ENCODE assay signal across 15 cellular contexts in genomic region chr1:41582004-41582325, GRCh38.
DNase-seq lines count a peak whose midpoint lies in the region; ATAC-seq and TF ChIP-seq lines count a peak whose summit lies in the region.
"Had no signal": no experiment of that assay in that cellular context is flagged by ENCODE, and none has a peak within 500 bp of the region (broad histone marks: within the 10 kb centered on the region; RNA-seq: fewer than 3 reads in every experiment).

No MANE protein-coding gene starts in this region.

- H3K18ac ChIP-seq in neuronal stem cell (ENCODE audit: low read length): no peak overlapping the region

- intact Hi-C loops in vagina (cut with DNase I): no loop called here
- intact Hi-C loops in uterus (cut with DNase I; ENCODE audit: low total_unique reads): no loop called here
- intact Hi-C loops in body of pancreas (cut with DNase I): no loop called here

- no peak overlapping the region for H2BK15ac ChIP-seq in neuronal stem cell (ENCODE audit: low read length)

- H3K14ac ChIP-seq in neuronal stem cell (ENCODE audit: low read length): peak overlapping the region; percentile 50

- TF ChIP-seq POLR2A in vagina (IDR thresholded peaks at IDR 0.05) (no peak), uterus (IDR thresholded peaks at IDR 0.05) (no peak), body of pancreas (IDR thresholded peaks at IDR 0.05) (no peak)

- no peak overlapping the region for H3K4me3 ChIP-seq in neuronal stem cell (ENCODE audit: low read length in 2 of 2)
- H3K4me3 ChIP-seq in vagina: no peak overlapping the region
- H3K4me3 ChIP-seq in uterus: no peak overlapping the region
- H3K4me3 ChIP-seq in body of pancreas: no peak overlapping the region

- TF ChIP-seq CTCF in vagina (IDR thresholded peaks at IDR 0.05) (no peak), uterus (IDR thresholded peaks at IDR 0.05) (no peak), body of pancreas (IDR thresholded peaks at IDR 0.05) (no peak)

- ATAC-seq in activated T-helper 17 cell treated with anti-CD3 and anti-CD28 coated beads, Interleukin-2, amount 50 U/mL, for 72 hours (replicated peaks): no peak
- ATAC-seq in body of pancreas: no peak
- ATAC-seq: CD8-positive, alpha-beta T cell had no signal

- H3K9me3 Mint-ChIP-seq in activated T-cell treated with anti-CD3 and anti-CD28 coated beads, Interleukin-2, amount 50 U/mL, for 24 hours: no peaks in the 10 kb centered on the region
- H3K9me3 Mint-ChIP-seq in activated T-helper 17 cell treated with anti-CD3 and anti-CD28 coated beads, Interleukin-2, amount 50 U/mL, for 72 hours: no peaks in the 10 kb centered on the region
- H3K9me3 Mint-ChIP-seq: CD8-positive, alpha-beta T cell; H9 had no signal

- H3K36me3 Mint-ChIP-seq in activated T-cell treated with anti-CD3 and anti-CD28 coated beads, Interleukin-2, amount 50 U/mL, for 24 hours (ENCODE audit: low read depth): peaks cover 99% of the 10 kb centered on the region
- H3K36me3 Mint-ChIP-seq in activated T-helper 17 cell treated with anti-CD3 and anti-CD28 coated beads, Interleukin-2, amount 50 U/mL, for 72 hours (ENCODE audit: low read depth): peaks cover 94% of the 10 kb centered on the region

- no peak overlapping the region for H3K23ac ChIP-seq in neuronal stem cell (ENCODE audit: low read depth, low read length, poor library complexity)

- H3K4me1 ChIP-seq in neuronal stem cell (ENCODE audit: control insufficient read depth in 2 of 2, insufficient read depth in 1 of 2, low read depth in 1 of 2, low read length in 2 of 2) (no peaks in the 10 kb centered on the region), vagina (no peaks in the 10 kb centered on the region), uterus (no peaks in the 10 kb centered on the region), body of pancreas (no peaks in the 10 kb centered on the region)

- H3K27me3 ChIP-seq in neuronal stem cell (ENCODE audit: control insufficient read depth in 3 of 3, insufficient read depth in 3 of 3, low read depth in 1 of 3, low read length in 3 of 3): no peaks in the 10 kb centered on the region
- no peaks in the 10 kb centered on the region for H3K27me3 ChIP-seq in vagina
- H3K27me3 ChIP-seq in uterus: no peaks in the 10 kb centered on the region
- H3K27me3 ChIP-seq in body of pancreas: no peaks in the 10 kb centered on the region

- H3K4me3 Mint-ChIP-seq in activated T-cell treated with anti-CD3 and anti-CD28 coated beads, Interleukin-2, amount 50 U/mL, for 24 hours: no peak overlapping the region
- no peak overlapping the region for H3K4me3 Mint-ChIP-seq in activated T-helper 17 cell treated with anti-CD3 and anti-CD28 coated beads, Interleukin-2, amount 50 U/mL, for 72 hours
- H3K4me3 Mint-ChIP-seq: B cell; CD14-positive monocyte; CD8-positive, alpha-beta T cell; H9 had no signal

- H3K79me1 ChIP-seq in neuronal stem cell (ENCODE audit: low read depth, low read length): no peaks in the 10 kb centered on the region

- no peak overlapping the region for H3K4me2 ChIP-seq in neuronal stem cell (ENCODE audit: insufficient read depth, low read length, poor library complexity, severe bottlenecking)

- no peak for DNase-seq in activated T-cell treated with anti-CD3 and anti-CD28 coated beads, Interleukin-2, amount 50 U/mL, for 24 hours
- DNase-seq in activated T-cell treated with anti-CD3 and anti-CD28 coated beads for 4 hours: no peak
- no peak for DNase-seq in neuronal stem cell (ENCODE audit: low spot score)
- DNase-seq in vagina (ENCODE audit: extremely low spot score in 2 of 2): peak; percentile 44 to 61
- DNase-seq in uterus: no peak
- DNase-seq in body of pancreas: no peak
- DNase-seq: CD8-positive, alpha-beta T cell; COR-L47; DND-41; GDM1; GOT3; H9 had no signal

- no peak overlapping the region for H4K91ac ChIP-seq in neuronal stem cell (ENCODE audit: low read depth, low read length, poor library complexity)

- H2AFZ ChIP-seq in neuronal stem cell (ENCODE audit: low read length): no peak overlapping the region

- H3K36me3 ChIP-seq in neuronal stem cell (replicated peaks in 1 of 2; ENCODE audit: control insufficient read depth in 2 of 2, insufficient read depth in 2 of 2, low read length in 2 of 2) (no peaks in the 10 kb centered on the region), vagina (no peaks in the 10 kb centered on the region), uterus (no peaks in the 10 kb centered on the region), body of pancreas (replicated peaks in 1 of 2; ENCODE audit: insufficient read depth in 1 of 2, low read depth in 2 of 2) (no peaks in the 10 kb centered on the region)

- H2BK12ac ChIP-seq in neuronal stem cell (ENCODE audit: low read length): no peak overlapping the region

- H3K27ac ChIP-seq in neuronal stem cell (replicated peaks; ENCODE audit: low read length) (no peak overlapping the region), vagina (no peak overlapping the region), uterus (no peak overlapping the region), body of pancreas (no peak overlapping the region)

- no peak overlapping the region for H2BK120ac ChIP-seq in neuronal stem cell (ENCODE audit: low read depth, low read length)

- no peaks in the 10 kb centered on the region for H3K27me3 Mint-ChIP-seq in activated T-cell treated with anti-CD3 and anti-CD28 coated beads, Interleukin-2, amount 50 U/mL, for 24 hours
- H3K27me3 Mint-ChIP-seq in activated T-helper 17 cell treated with anti-CD3 and anti-CD28 coated beads, Interleukin-2, amount 50 U/mL, for 72 hours: no peaks in the 10 kb centered on the region
- H3K27me3 Mint-ChIP-seq: B cell had no signal

- peak overlapping the region; percentile 10 for H2AK5ac ChIP-seq in neuronal stem cell (ENCODE audit: low read depth, low read length)

- H3K4ac ChIP-seq in neuronal stem cell (ENCODE audit: low read length): no peak overlapping the region

- no peak overlapping the region for H4K8ac ChIP-seq in neuronal stem cell (ENCODE audit: low read depth, low read length)

- H2BK5ac ChIP-seq in neuronal stem cell (ENCODE audit: low read length): no peak overlapping the region

- H3K9ac ChIP-seq in neuronal stem cell (ENCODE audit: low read depth, low read length, poor library complexity): no peak overlapping the region

- peaks cover 33% of the 10 kb centered on the region for H3K4me1 Mint-ChIP-seq in activated T-cell treated with anti-CD3 and anti-CD28 coated beads, Interleukin-2, amount 50 U/mL, for 24 hours (ENCODE audit: low read depth)
- H3K4me1 Mint-ChIP-seq in activated T-helper 17 cell treated with anti-CD3 and anti-CD28 coated beads, Interleukin-2, amount 50 U/mL, for 72 hours: peaks cover 14% of the 10 kb centered on the region

- H3K9me3 ChIP-seq in neuronal stem cell (replicated peaks in 1 of 2; ENCODE audit: control insufficient read depth in 2 of 2, insufficient read depth in 1 of 2, low read depth in 1 of 2, low read length in 2 of 2): peaks cover 0 to 2% of the 10 kb centered on the region in 2 donors
- no peaks in the 10 kb centered on the region for H3K9me3 ChIP-seq in vagina
- no peaks in the 10 kb centered on the region for H3K9me3 ChIP-seq in uterus
- no peaks in the 10 kb centered on the region for H3K9me3 ChIP-seq in body of pancreas

- WGBS in neuronal stem cell (ENCODE audit: extremely low coverage in 2 of 2, insufficient read length in 2 of 2, insufficient replicate concordance in 1 of 2), 2 donors: no CpG with 5 or more reads among the region's 10 CpGs
- 94% methylated on average over 8 to 10 of the region's 10 CpGs for WGBS in body of pancreas, 2 donors

- H3K27ac Mint-ChIP-seq in activated T-cell treated with anti-CD3 and anti-CD28 coated beads, Interleukin-2, amount 50 U/mL, for 24 hours: peak overlapping the region; percentile 47
- H3K27ac Mint-ChIP-seq in activated T-helper 17 cell treated with anti-CD3 and anti-CD28 coated beads, Interleukin-2, amount 50 U/mL, for 72 hours: peak overlapping the region; percentile 78
- H3K27ac Mint-ChIP-seq: B cell; CD8-positive, alpha-beta T cell; H9 had no signal

Comparison
In these comparisons a context has a peak if more than half of its experiments do, and no peak if none do; other contexts are left out.
1. DNase-seq: peak in vagina (2 of 2); none in activated T-cell treated with anti-CD3 and anti-CD28 coated beads, Interleukin-2, amount 50 U/mL, for 24 hours (single experiment), activated T-cell treated with anti-CD3 and anti-CD28 coated beads for 4 hours (single experiment), neuronal stem cell (single experiment), uterus (0 of 2) and body of pancreas (0 of 4).